Comparison of ENCODE assay signal across 1 cellular context in genomic region chr19:12790628-12791344, GRCh38.
TF ChIP-seq lines count a peak whose summit lies in the region.

No MANE protein-coding gene starts in this region.

TF ChIP-seq in HCT116, 20 proteins besides CTCF, POLR2A, EP300 and RAD21 (continued from another document):
- TF ChIP-seq REST (IDR thresholded peaks at IDR 0.05; ENCODE audit: low read depth) (no peak), YY1 (IDR thresholded peaks at IDR 0.05; ENCODE audit: extremely low read depth, insufficient replicate concordance, low read depth, low read length) (no peak), TCF7L2 (IDR thresholded peaks at IDR 0.05; ENCODE audit: borderline replicate concordance, extremely low read depth, insufficient read depth, insufficient read length) (no peak), ZBTB33 (IDR thresholded peaks at IDR 0.05; ENCODE audit: extremely low read depth, insufficient replicate concordance, low read length) (no peak), EZH2phosphoT487 (IDR thresholded peaks at IDR 0.05; ENCODE audit: borderline replicate concordance) (no peak), CBX3 (IDR thresholded peaks at IDR 0.05; ENCODE audit: low read depth) (no peak), FOSL1 (IDR thresholded peaks at IDR 0.05; ENCODE audit: low read depth) (no peak), SP1 (IDR thresholded peaks at IDR 0.05; ENCODE audit: low read depth) (no peak), JUND (IDR thresholded peaks at IDR 0.05) (no peak), ELF1 (IDR thresholded peaks at IDR 0.05; ENCODE audit: borderline replicate concordance, low read depth) (no peak), ATF3 (IDR thresholded peaks at IDR 0.05) (no peak)
